9 cellular contexts compared by ENCODE assay signal in genomic region chr1:234533034-234533571, GRCh38. TPM values are rescaled to one million over a fixed set of nuclear protein-coding genes. Genes with fewer than 3 reads are reported as not detected.
DNase-seq lines count a peak whose midpoint lies in the region; ATAC-seq and TF ChIP-seq lines count a peak whose summit lies in the region.
"Had no signal": no experiment of that assay in that cellular context is flagged by ENCODE, and none has a peak within 500 bp of the region (broad histone marks: within the 10 kb centered on the region; RNA-seq: fewer than 3 reads in every experiment).

No MANE protein-coding gene starts in this region.

- no peak overlapping the region for H3K4me3 ChIP-seq in lower leg skin (ENCODE audit: low read depth, poor library complexity, severe bottlenecking)
- no peak overlapping the region for H3K4me3 ChIP-seq in suprapubic skin

- no peak for ATAC-seq in GM18502 (IDR thresholded peaks at IDR 0.05; ENCODE audit: poor library complexity, unreplicated experiment)

- peak overlapping the region; percentile 97 for H3K27ac ChIP-seq in caudate nucleus (ENCODE audit: low read depth, low read length)
- peak overlapping the region; percentile 97 for H3K27ac ChIP-seq in suprapubic skin

- TF ChIP-seq POLR2A in lower leg skin (IDR thresholded peaks at IDR 0.05), result no peak
- TF ChIP-seq POLR2A in suprapubic skin (IDR thresholded peaks at IDR 0.05), result peak; percentile 12 to 24

- no peaks in the 10 kb centered on the region for H3K9me3 ChIP-seq in suprapubic skin

- H3K36me3 ChIP-seq in suprapubic skin, result no peaks in the 10 kb centered on the region

- TF ChIP-seq CTCF in lower leg skin (IDR thresholded peaks at IDR 0.05), result no peak
- TF ChIP-seq CTCF in suprapubic skin (IDR thresholded peaks at IDR 0.05), result no peak

- no peak for TF ChIP-seq EP300 in suprapubic skin (IDR thresholded peaks at IDR 0.05)

- 27 to 36% methylated on average over 8 of the region's 8 CpGs for WGBS in lower leg skin, 2 donors
- WGBS in suprapubic skin, result 21% methylated on average over 8 of the region's 8 CpGs

- DNase-seq in HT1080 (ENCODE audit: low read depth) (peak; percentile 81), caudate nucleus (lab: John Stamatoyannopoulos, UW) (peak in 42 of 61 donors; percentile 19 to 88 (median 42)), lower leg skin (ENCODE audit: low spot score in 2 of 2) (peak; percentile 84 to 91), suprapubic skin (ENCODE audit: low spot score in 2 of 2) (peak; percentile 84 to 88), NCI-H1436 treated with DMSO at 0.1 percent for 48 hours (lab: John Stamatoyannopoulos, UW) (no peak), H4 (ENCODE audit: low spot score) (no peak)
- no peak for DNase-seq in stimulated activated CD4-positive, alpha-beta T cell treated with anti-CD3 and anti-CD28 coated beads, Interleukin-15, amount 100 ng/mL, for 24 hours
- DNase-seq: NCI-H187 had no signal

- peaks cover 98% of the 10 kb centered on the region for H3K4me1 ChIP-seq in suprapubic skin

- intact Hi-C loops in lower leg skin (cut with DNase I; ENCODE audit: low total_unique reads), result loop anchor here (5.0 kb wide), 1 partner anchor 74 kb away; no protein-coding TSS in a partner anchor

- H3K27me3 ChIP-seq in suprapubic skin, result no peaks in the 10 kb centered on the region

RNA-seq across cellular contexts. Expression of gene TARBP1, which starts 54.1 kb away (rescaled TPM):
- total RNA-seq in HT1080 (2014; rRNA removed; shearing (Covaris generic)), result 17.0 and 18.8 TPM in 2 replicates
- polyA plus RNA-seq in HT1080 (2015; cell fraction: cytosol; rRNA removed), result 9.7 and 12.4 TPM in 2 replicates
- 63.1 and 65.9 TPM in 2 replicates for polyA plus RNA-seq in HT1080 (2015; cell fraction: nucleus; rRNA removed)
- total RNA-seq in lower leg skin (10 to 100 TPM; 13.8 to 23.0 (median 16.3) TPM), suprapubic skin (10 to 100 TPM; 21.1 to 78.2 (median 23.5) TPM)
- 14.7 and 16.7 TPM in 2 replicates for total RNA-seq in H4 (2014; rRNA removed; shearing (Covaris generic))

Comparison
In these comparisons a context has a peak if more than half of its experiments do, and no peak if none do; other contexts are left out.
1. DNase-seq: peak in HT1080 (single experiment), caudate nucleus (42 of 61), lower leg skin (2 of 2) and suprapubic skin (2 of 2); none in stimulated activated CD4-positive, alpha-beta T cell treated with anti-CD3 and anti-CD28 coated beads, Interleukin-15, amount 100 ng/mL, for 24 hours (single experiment), NCI-H1436 treated with DMSO at 0.1 percent for 48 hours (single experiment) and H4 (single experiment).
2. POLR2A ChIP-seq: peak in suprapubic skin (2 of 2); none in lower leg skin (0 of 2).